In the genomic region with DNA sequence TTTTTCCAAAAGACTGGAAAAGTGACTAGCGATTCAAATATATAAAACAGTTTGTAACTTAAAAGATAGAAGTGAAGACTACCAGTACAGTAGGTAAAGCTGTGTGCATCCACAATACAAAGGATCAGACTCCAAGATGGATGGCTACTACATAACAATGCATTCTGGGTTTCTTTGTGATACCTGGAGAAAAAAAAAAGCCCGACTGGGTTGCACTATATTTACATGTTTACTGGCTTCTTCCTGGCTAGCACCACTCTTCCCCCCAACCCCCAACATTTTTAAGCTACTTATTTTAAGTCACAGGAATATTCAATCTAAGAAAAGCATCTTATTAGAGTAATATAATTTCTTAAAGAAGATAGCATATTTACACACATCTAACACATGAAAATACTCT, we compare ENCODE assay signal across 20 cellular contexts.
"Had no signal": no experiment of that assay in that cellular context is flagged by ENCODE, and none has a peak within 500 bp of the region (broad histone marks: within the 10 kb centered on the region; RNA-seq: fewer than 3 reads in every experiment).

No MANE protein-coding gene starts in this region.

- H3K4me3 Mint-ChIP-seq: activated B cell treated with CpG ODN at 0.5 μM for 24 hours; activated naive CD8-positive, alpha-beta T cell; central memory CD8-positive, alpha-beta T cell; naive B cell; T-helper 17 cell had no signal

- H3K4me3 ChIP-seq: body of pancreas, coronary artery, lung, tibial artery had no signal

- ATAC-seq: body of pancreas, left colon, T-helper 17 cell had no signal

- H3K27ac ChIP-seq: body of pancreas, coronary artery, foreskin keratinocyte, tibial artery had no signal

- H3K4me1 ChIP-seq: body of pancreas, tibial artery had no signal

- H3K4me1 Mint-ChIP-seq: activated B cell treated with CpG ODN at 0.5 μM for 24 hours; central memory CD8-positive, alpha-beta T cell; T-helper 17 cell had no signal

- H3K27me3 ChIP-seq: body of pancreas, foreskin keratinocyte, tibial artery had no signal

- DNase-seq: activated B cell treated with CpG ODN at 0.5 μM for 24 hours; activated CD4-positive, alpha-beta T cell treated with anti-CD3 and anti-CD28 coated beads for 48 hours; activated gamma-delta T cell treated with Interleukin-2 at 50 U/mL for 16 hours; amniotic stem cell; body of pancreas; effector CD4-positive, alpha-beta T cell; glutamatergic neuron; left colon; naive B cell; posterior cingulate gyrus; stimulated activated CD4-positive, alpha-beta T cell treated with anti-CD3 and anti-CD28 coated beads, Interleukin-15, amount 100 ng/mL, for 24 hours; stimulated activated CD4-positive, alpha-beta T cell treated with anti-CD3 and anti-CD28 coated beads, Interleukin-4, amount 100 ng/mL, for 24 hours; stimulated activated naive CD4-positive, alpha-beta T cell; T-helper 17 cell; tibial artery had no signal

- H3K9me3 ChIP-seq: body of pancreas, tibial artery had no signal

- H3K27ac Mint-ChIP-seq: activated B cell treated with CpG ODN at 0.5 μM for 24 hours; activated naive CD8-positive, alpha-beta T cell; T-helper 17 cell had no signal

- H3K36me3 Mint-ChIP-seq: activated naive CD8-positive, alpha-beta T cell had no signal

- H3K27me3 Mint-ChIP-seq: activated B cell treated with CpG ODN at 0.5 μM for 24 hours, naive B cell had no signal

- H3K9me3 Mint-ChIP-seq: activated B cell treated with CpG ODN at 0.5 μM for 24 hours; central memory CD8-positive, alpha-beta T cell; naive B cell had no signal
